17 cellular contexts compared by ENCODE assay signal in genomic region chr3:135240426-135240825, GRCh38.
DNase-seq lines count a peak whose midpoint lies in the region; ATAC-seq and TF ChIP-seq lines count a peak whose summit lies in the region.
"Had no signal": no experiment of that assay in that cellular context is flagged by ENCODE, and none has a peak within 500 bp of the region (broad histone marks: within the 10 kb centered on the region; RNA-seq: fewer than 3 reads in every experiment).

No MANE protein-coding gene starts in this region.

- ATAC-seq in GM18909 (IDR thresholded peaks at IDR 0.05; ENCODE audit: poor library complexity, unreplicated experiment) (peak; percentile 68), GM18873 (IDR thresholded peaks at IDR 0.05; ENCODE audit: low FRiP score, unreplicated experiment) (no peak)
- ATAC-seq in stimulated activated memory B cell treated with anti-CD40 and anti-IgM and Interleukin-4, amounts not matched to agents 10 μg/mL and 1 μg/mL and 100 μg/mL, for 72 hours: no peak
- ATAC-seq: mucosa of descending colon had no signal

- no peaks in the 10 kb centered on the region for H3K4me1 Mint-ChIP-seq in endothelial cell (ENCODE audit: unreplicated experiment)
- no peaks in the 10 kb centered on the region for H3K4me1 Mint-ChIP-seq in stimulated activated memory B cell treated with anti-CD40 and anti-IgM and Interleukin-4, amounts not matched to agents 10 μg/mL and 1 μg/mL and 100 μg/mL, for 72 hours
- H3K4me1 Mint-ChIP-seq: B cell had no signal

- TF ChIP-seq CTCF in BE2C (IDR thresholded peaks at IDR 0.05; ENCODE audit: low read depth, low read length) (peak; percentile 53), endothelial cell (IDR thresholded peaks at IDR 0.05; ENCODE audit: unreplicated experiment) (peak; percentile 21)

- H3K27me3 Mint-ChIP-seq in endothelial cell (ENCODE audit: unreplicated experiment): peaks cover 5% of the 10 kb centered on the region
- H3K27me3 Mint-ChIP-seq in stimulated activated memory B cell treated with anti-CD40 and anti-IgM and Interleukin-4, amounts not matched to agents 10 μg/mL and 1 μg/mL and 100 μg/mL, for 72 hours: no peaks in the 10 kb centered on the region
- H3K27me3 Mint-ChIP-seq: B cell had no signal

- no peak overlapping the region for H3K27ac Mint-ChIP-seq in endothelial cell (ENCODE audit: unreplicated experiment)
- H3K27ac Mint-ChIP-seq in stimulated activated memory B cell treated with anti-CD40 and anti-IgM and Interleukin-4, amounts not matched to agents 10 μg/mL and 1 μg/mL and 100 μg/mL, for 72 hours: no peak overlapping the region
- H3K27ac Mint-ChIP-seq: activated T-helper 1 cell treated with anti-CD3 and anti-CD28 coated beads, Interleukin-12 subunit alpha, Interleukin-12 subunit beta, Interleukin-2, Interleukin-4 antibody, amounts not matched to agents 30 ng/mL and 10 ng/mL and 1 ng/mL, durations not matched to agents 14 hours and 24 hours and 36 hours; B cell; type B pancreatic cell had no signal

- H3K27me3 ChIP-seq in BE2C: no peaks in the 10 kb centered on the region

- H3K4me3 ChIP-seq in BE2C (ENCODE audit: low read depth, low read length): no peak overlapping the region
- H3K4me3 ChIP-seq in Jurkat, Clone E6-1 (ENCODE audit: low read length): no peak overlapping the region
- H3K4me3 ChIP-seq: mucosa of descending colon had no signal

- no peak overlapping the region for H3K4me3 Mint-ChIP-seq in endothelial cell (ENCODE audit: unreplicated experiment)
- no peak overlapping the region for H3K4me3 Mint-ChIP-seq in stimulated activated memory B cell treated with anti-CD40 and anti-IgM and Interleukin-4, amounts not matched to agents 10 μg/mL and 1 μg/mL and 100 μg/mL, for 72 hours
- H3K4me3 Mint-ChIP-seq: activated T-helper 1 cell treated with anti-CD3 and anti-CD28 coated beads, Interleukin-12 subunit alpha, Interleukin-12 subunit beta, Interleukin-2, Interleukin-4 antibody, amounts not matched to agents 30 ng/mL and 10 ng/mL and 1 ng/mL, durations not matched to agents 14 hours and 24 hours and 36 hours; B cell; type B pancreatic cell had no signal

- peaks cover 25% of the 10 kb centered on the region for H3K4me1 ChIP-seq in BE2C

- no peaks in the 10 kb centered on the region for H3K9me3 Mint-ChIP-seq in endothelial cell (ENCODE audit: unreplicated experiment)
- no peaks in the 10 kb centered on the region for H3K9me3 Mint-ChIP-seq in stimulated activated memory B cell treated with anti-CD40 and anti-IgM and Interleukin-4, amounts not matched to agents 10 μg/mL and 1 μg/mL and 100 μg/mL, for 72 hours
- H3K9me3 Mint-ChIP-seq: activated T-helper 1 cell treated with anti-CD3 and anti-CD28 coated beads, Interleukin-12 subunit alpha, Interleukin-12 subunit beta, Interleukin-2, Interleukin-4 antibody, amounts not matched to agents 30 ng/mL and 10 ng/mL and 1 ng/mL, durations not matched to agents 14 hours and 24 hours and 36 hours; type B pancreatic cell had no signal

- no peaks in the 10 kb centered on the region for H3K36me3 ChIP-seq in BE2C

- no peaks in the 10 kb centered on the region; the same call in 1 of the 2 replicates for H3K9me3 ChIP-seq in BE2C
- H3K9me3 ChIP-seq: mucosa of descending colon had no signal

- DNase-seq in BE2C: peak; percentile 33
- DNase-seq in Jurkat, Clone E6-1 (ENCODE audit: low read depth, low spot score): peak; percentile 14
- peak; percentile 48 for DNase-seq in endothelial cell (ENCODE audit: low spot score)
- no peak for DNase-seq in NOMO-1 treated with DMSO at 0.1 percent for 48 hours (lab: John Stamatoyannopoulos, UW; ENCODE audit: unreplicated experiment)
- no peak for DNase-seq in stimulated activated CD4-positive, alpha-beta T cell treated with anti-CD3 and anti-CD28 coated beads, Interleukin-15, amount 100 ng/mL, for 24 hours
- DNase-seq: activated CD4-positive, CD25-positive, alpha-beta regulatory T cell; hippocampal formation; KG1; mucosa of descending colon; NCI-H510A; SIG-M5 had no signal

- H3K36me3 Mint-ChIP-seq in endothelial cell (ENCODE audit: low read depth, unreplicated experiment): no peaks in the 10 kb centered on the region
- no peaks in the 10 kb centered on the region for H3K36me3 Mint-ChIP-seq in stimulated activated memory B cell treated with anti-CD40 and anti-IgM and Interleukin-4, amounts not matched to agents 10 μg/mL and 1 μg/mL and 100 μg/mL, for 72 hours
- H3K36me3 Mint-ChIP-seq: type B pancreatic cell had no signal

Comparison
In these comparisons a context has a peak if more than half of its experiments do, and no peak if none do; other contexts are left out.
1. DNase-seq: peak in BE2C (single experiment), Jurkat, Clone E6-1 (single experiment) and endothelial cell (single experiment); none in NOMO-1 treated with DMSO at 0.1 percent for 48 hours (single experiment) and stimulated activated CD4-positive, alpha-beta T cell treated with anti-CD3 and anti-CD28 coated beads, Interleukin-15, amount 100 ng/mL, for 24 hours (single experiment).